ENCODE assay signal across 28 cellular contexts in the genomic region with DNA sequence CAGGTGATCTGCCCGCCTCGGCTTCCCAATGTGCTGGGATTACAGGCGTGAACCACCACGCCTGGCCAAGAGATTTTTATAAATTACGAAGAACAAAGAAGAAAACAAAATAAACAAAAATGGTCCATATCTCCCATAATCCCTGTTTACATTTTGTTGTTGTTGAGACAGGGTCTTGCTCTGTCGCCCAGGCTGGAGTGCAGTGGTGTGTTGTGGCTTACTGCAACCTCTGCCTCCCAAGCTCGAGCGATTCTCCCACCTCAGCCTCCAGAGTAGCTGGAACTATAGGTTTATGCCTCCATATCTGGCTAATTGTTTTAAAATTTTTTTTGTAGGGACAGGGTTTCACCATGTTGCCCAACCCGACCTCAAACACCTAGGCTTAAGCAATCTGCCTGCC.
"Had no signal": no experiment of that assay in that cellular context is flagged by ENCODE, and none has a peak within 500 bp of the region (broad histone marks: within the 10 kb centered on the region; RNA-seq: fewer than 3 reads in every experiment).

No MANE protein-coding gene starts in this region.

- H3K9me3 ChIP-seq: adrenal gland, body of pancreas, esophagus squamous epithelium, gastroesophageal sphincter, heart right ventricle had no signal

- H3K36me3 Mint-ChIP-seq: activated naive CD4-positive, alpha-beta T cell treated with anti-CD3 and anti-CD28 coated beads, Interleukin-2, amount 50 U/mL, for 24 hours; activated naive CD8-positive, alpha-beta T cell treated with anti-CD3 and anti-CD28 coated beads for 36 hours had no signal

- H3K4me1 ChIP-seq: adrenal gland, gastroesophageal sphincter, heart right ventricle had no signal

- ATAC-seq: activated CD4-positive, CD25-positive, alpha-beta regulatory T cell treated with anti-CD3 and anti-CD28 coated beads, Interleukin-2, amount 50 U/mL, for 24 hours; activated naive CD8-positive, alpha-beta T cell treated with anti-CD3 and anti-CD28 coated beads, Interleukin-2, amount 50 U/mL, for 24 hours; activated T-cell treated with anti-CD3 and anti-CD28 coated beads, Interleukin-2, amount 50 U/mL, for 72 hours; body of pancreas; effector memory CD8-positive, alpha-beta T cell; gastroesophageal sphincter; heart right ventricle had no signal

- H3K4me3 Mint-ChIP-seq: activated B cell treated with CpG ODN at 0.5 μM for 24 hours; activated CD4-positive, alpha-beta memory T cell treated with anti-CD3 and anti-CD28 coated beads, Interleukin-2, amount 10 ng/mL, durations not matched to agents 7 days and 5 days; activated naive CD4-positive, alpha-beta T cell treated with anti-CD3 and anti-CD28 coated beads for 36 hours; activated naive CD4-positive, alpha-beta T cell treated with anti-CD3 and anti-CD28 coated beads, Interleukin-2, amount 50 U/mL, for 24 hours; activated naive CD8-positive, alpha-beta T cell treated with anti-CD3 and anti-CD28 coated beads for 36 hours; activated naive CD8-positive, alpha-beta T cell treated with anti-CD3 and anti-CD28 coated beads, Interleukin-2, amount 50 U/mL, for 24 hours; activated T-cell treated with anti-CD3 and anti-CD28 coated beads, Interleukin-2, amount 50 U/mL, for 24 hours; activated T-cell treated with anti-CD3 and anti-CD28 coated beads, Interleukin-2, amount 50 U/mL, for 72 hours; effector memory CD8-positive, alpha-beta T cell had no signal

- H3K9me3 Mint-ChIP-seq: activated B cell treated with CpG ODN at 0.5 μM for 24 hours; activated CD4-positive, alpha-beta memory T cell treated with anti-CD3 and anti-CD28 coated beads, Interleukin-2, amount 10 ng/mL, durations not matched to agents 7 days and 5 days; activated naive CD4-positive, alpha-beta T cell treated with anti-CD3 and anti-CD28 coated beads for 36 hours; activated naive CD4-positive, alpha-beta T cell treated with anti-CD3 and anti-CD28 coated beads, Interleukin-2, amount 50 U/mL, for 24 hours; activated naive CD8-positive, alpha-beta T cell treated with anti-CD3 and anti-CD28 coated beads for 36 hours; activated naive CD8-positive, alpha-beta T cell treated with anti-CD3 and anti-CD28 coated beads, Interleukin-2, amount 50 U/mL, for 24 hours; activated T-cell treated with anti-CD3 and anti-CD28 coated beads, Interleukin-2, amount 50 U/mL, for 24 hours; activated T-cell treated with anti-CD3 and anti-CD28 coated beads, Interleukin-2, amount 50 U/mL, for 72 hours; effector memory CD8-positive, alpha-beta T cell had no signal

- H3K4me3 ChIP-seq: adrenal gland, body of pancreas, esophagus squamous epithelium, gastroesophageal sphincter, heart right ventricle had no signal

- H3K27ac ChIP-seq: adrenal gland, body of pancreas, epithelial cell of prostate, esophagus squamous epithelium, gastroesophageal sphincter, heart right ventricle, VCaP had no signal

- H3K27me3 ChIP-seq: adrenal gland, body of pancreas, esophagus squamous epithelium, gastroesophageal sphincter had no signal

- H3K27me3 Mint-ChIP-seq: activated naive CD4-positive, alpha-beta T cell treated with anti-CD3 and anti-CD28 coated beads, Interleukin-2, amount 50 U/mL, for 24 hours; activated naive CD8-positive, alpha-beta T cell treated with anti-CD3 and anti-CD28 coated beads for 36 hours had no signal

- H3K27ac Mint-ChIP-seq: activated B cell treated with CpG ODN at 0.5 μM for 24 hours; activated CD4-positive, alpha-beta memory T cell treated with anti-CD3 and anti-CD28 coated beads, Interleukin-2, amount 10 ng/mL, durations not matched to agents 7 days and 5 days; activated naive CD4-positive, alpha-beta T cell treated with anti-CD3 and anti-CD28 coated beads for 36 hours; activated naive CD4-positive, alpha-beta T cell treated with anti-CD3 and anti-CD28 coated beads, Interleukin-2, amount 50 U/mL, for 24 hours; activated naive CD8-positive, alpha-beta T cell treated with anti-CD3 and anti-CD28 coated beads for 36 hours; activated naive CD8-positive, alpha-beta T cell treated with anti-CD3 and anti-CD28 coated beads, Interleukin-2, amount 50 U/mL, for 24 hours; activated T-cell treated with anti-CD3 and anti-CD28 coated beads, Interleukin-2, amount 50 U/mL, for 24 hours; activated T-cell treated with anti-CD3 and anti-CD28 coated beads, Interleukin-2, amount 50 U/mL, for 72 hours; effector memory CD8-positive, alpha-beta T cell had no signal

- DNase-seq: activated B cell treated with CpG ODN at 0.5 μM for 24 hours; activated CD4-positive, alpha-beta memory T cell treated with anti-CD3 and anti-CD28 coated beads, Interleukin-2, amount 10 ng/mL, durations not matched to agents 7 days and 5 days; activated CD4-positive, alpha-beta T cell treated with anti-CD3 and anti-CD28 coated beads for 48 hours; activated CD8-positive, alpha-beta memory T cell treated with anti-CD3 and anti-CD28 coated beads, Interleukin-2, amount 50 U/mL, for 48 hours; activated naive CD4-positive, alpha-beta T cell treated with anti-CD3 and anti-CD28 coated beads for 36 hours; activated naive CD8-positive, alpha-beta T cell treated with anti-CD3 and anti-CD28 coated beads for 36 hours; activated naive CD8-positive, alpha-beta T cell treated with anti-CD3 and anti-CD28 coated beads, Interleukin-2, amount 50 U/mL, for 24 hours; activated T-cell treated with anti-CD3 and anti-CD28 coated beads for 4 hours; activated T-cell treated with anti-CD3 and anti-CD28 coated beads, Interleukin-2, amount 50 U/mL, for 24 hours; activated T-cell treated with anti-CD3 and anti-CD28 coated beads, Interleukin-2, amount 50 U/mL, for 72 hours; adrenal gland; amygdala; aorta; body of pancreas; caudate nucleus; cortex of kidney; dermis blood vessel endothelial cell; effector CD4-positive, alpha-beta T cell; effector memory CD8-positive, alpha-beta T cell; esophagus squamous epithelium; foreskin melanocyte; heart right ventricle; T-helper 2 cell had no signal

- H3K4me1 Mint-ChIP-seq: activated B cell treated with CpG ODN at 0.5 μM for 24 hours; activated naive CD4-positive, alpha-beta T cell treated with anti-CD3 and anti-CD28 coated beads, Interleukin-2, amount 50 U/mL, for 24 hours; activated naive CD8-positive, alpha-beta T cell treated with anti-CD3 and anti-CD28 coated beads for 36 hours; activated naive CD8-positive, alpha-beta T cell treated with anti-CD3 and anti-CD28 coated beads, Interleukin-2, amount 50 U/mL, for 24 hours had no signal

- H3K36me3 ChIP-seq: adrenal gland, esophagus squamous epithelium, gastroesophageal sphincter, heart right ventricle had no signal
